In genomic region chr19:45440259-45440638, GRCh38 we compare ENCODE assay signal across 8 cellular contexts. TPM values are rescaled to one million over a fixed set of nuclear protein-coding genes. Genes with fewer than 3 reads are reported as not detected.
DNase-seq lines count a peak whose midpoint lies in the region; ATAC-seq and TF ChIP-seq lines count a peak whose summit lies in the region.

No MANE protein-coding gene starts in this region.

- H3K4me3 Mint-ChIP-seq in WTC11 = peak overlapping the region; percentile 69

- peaks cover 32% of the 10 kb centered on the region for H3K27me3 Mint-ChIP-seq in WTC11 (ENCODE audit: low read depth)

- H3K9me3 Mint-ChIP-seq in WTC11 = peaks cover 3% of the 10 kb centered on the region

- no peak for TF ChIP-seq EP300 in gastroesophageal sphincter (IDR thresholded peaks at IDR 0.05)
- TF ChIP-seq EP300 in sigmoid colon (IDR thresholded peaks at IDR 0.05) = no peak

- in situ Hi-C loops in GM13977 (cut with MboI; ENCODE audit: low pct_unique_long_range_greater_than_20kb, low sequenced_read_pairs, unreplicated experiment) = loop anchor here (5.0 kb wide), 1 partner anchor 37 kb away; no protein-coding TSS in a partner anchor

- H3K27ac Mint-ChIP-seq in WTC11 = no peak overlapping the region

- DNase-seq in GM13977 (ENCODE audit: low spot score) (peak; percentile 24), WTC11 (ENCODE audit: low spot score) (no peak), sigmoid colon (no peak), GF-D8 (lab: John Stamatoyannopoulos, UW) (no peak), DMS 273 treated with DMSO at 0.1 percent for 48 hours (lab: John Stamatoyannopoulos, UW) (no peak), posterior vena cava (ENCODE audit: low spot score) (no peak)

- H3K27me3 ChIP-seq in gastroesophageal sphincter (no peaks in the 10 kb centered on the region), sigmoid colon (no peaks in the 10 kb centered on the region)

- peaks cover 3 to 44% (median 17%) of the 10 kb centered on the region in 3 donors for H3K4me1 ChIP-seq in gastroesophageal sphincter
- peaks cover 0 to 36% (median 32%) of the 10 kb centered on the region in 4 donors for H3K4me1 ChIP-seq in sigmoid colon

- H3K4me3 ChIP-seq in gastroesophageal sphincter (peak overlapping the region; percentile 43 to 82), sigmoid colon (peak overlapping the region; percentile 55 to 71 (median 66))

- no peaks in the 10 kb centered on the region for H3K9me3 ChIP-seq in gastroesophageal sphincter
- H3K9me3 ChIP-seq in sigmoid colon = no peaks in the 10 kb centered on the region

- WGBS in gastroesophageal sphincter (ENCODE audit: low coverage in 1 of 2), 2 donors = 67% methylated on average over 4 of the region's 9 CpGs; no CpG with 5 or more reads in 1 of the 2 donors
- 63 to 67% methylated on average over 9 of the region's 9 CpGs for WGBS in sigmoid colon, 2 donors

- peaks cover 31% of the 10 kb centered on the region for H3K4me1 Mint-ChIP-seq in WTC11

- intact Hi-C loops in sigmoid colon (cut with DNase I) = no loop called here
- intact Hi-C loops in posterior vena cava (cut with DNase I) = no loop called here

- no peak for ATAC-seq in WTC11
- ATAC-seq in gastroesophageal sphincter = no peak
- ATAC-seq in activated CD4-positive, CD25-positive, alpha-beta regulatory T cell treated with anti-CD3 and anti-CD28 coated beads, Interleukin-2, amount 50 U/mL, for 24 hours = no peak

- CTCF ChIA-PET in WTC11 (lab: Charles Lee) = interaction anchor here (0.6 to 8.1 kb wide), 41 partner anchors 8 to 377 kb away, joined by 3 to 325 read pairs (median 9); partner anchors contain the start of genes FOSB, PPP1R13L, QPCTL and RTN2

- no peak for TF ChIP-seq POLR2A in gastroesophageal sphincter (IDR thresholded peaks at IDR 0.05)
- no peak for TF ChIP-seq POLR2A in sigmoid colon (IDR thresholded peaks at IDR 0.05)

- no peak for TF ChIP-seq CTCF in GM13977 (IDR thresholded peaks at IDR 0.05; ENCODE audit: extremely low read depth, insufficient read depth, missing control alignments)
- no peak for TF ChIP-seq CTCF in WTC11 (IDR thresholded peaks at IDR 0.05)
- TF ChIP-seq CTCF in gastroesophageal sphincter (IDR thresholded peaks at IDR 0.05) = no peak
- no peak for TF ChIP-seq CTCF in sigmoid colon (IDR thresholded peaks at IDR 0.05)

- H3K27ac ChIP-seq in gastroesophageal sphincter (peak overlapping the region; percentile 54 to 99 (median 96)), sigmoid colon (peak overlapping the region; percentile 93 to 96 (median 94))

- H3K36me3 ChIP-seq in gastroesophageal sphincter (no peaks in the 10 kb centered on the region), sigmoid colon (no peaks in the 10 kb centered on the region)

- H3K36me3 Mint-ChIP-seq in WTC11 = no peaks in the 10 kb centered on the region

- POLR2A ChIA-PET in WTC11 (lab: Charles Lee) = interaction anchor here (1.0 to 2.9 kb wide), 3 partner anchors 16 to 38 kb away, joined by 4 to 28 read pairs (median 4); no protein-coding TSS in a partner anchor

TF ChIP-seq in WTC11, 78 proteins besides CTCF, POLR2A, EP300 and RAD21:
- TF ChIP-seq, protein P1, sequence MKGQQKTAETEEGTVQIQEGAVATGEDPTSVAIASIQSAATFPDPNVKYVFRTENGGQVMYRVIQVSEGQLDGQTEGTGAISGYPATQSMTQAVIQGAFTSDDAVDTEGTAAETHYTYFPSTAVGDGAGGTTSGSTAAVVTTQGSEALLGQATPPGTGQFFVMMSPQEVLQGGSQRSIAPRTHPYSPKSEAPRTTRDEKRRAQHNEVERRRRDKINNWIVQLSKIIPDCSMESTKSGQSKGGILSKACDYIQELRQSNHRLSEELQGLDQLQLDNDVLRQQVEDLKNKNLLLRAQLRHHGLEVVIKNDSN (CRISPR knock-in tag; IDR thresholded peaks at IDR 0.05) = no peak
- TF ChIP-seq NFATC4 (CRISPR knock-in tag; IDR thresholded peaks at IDR 0.05) (no peak), SP1 (CRISPR knock-in tag; conservative IDR thresholded peaks at IDR 0.05) (no peak), CBFB (CRISPR knock-in tag; IDR thresholded peaks at IDR 0.05; ENCODE audit: low read depth) (no peak)
- TF ChIP-seq, protein P2, sequence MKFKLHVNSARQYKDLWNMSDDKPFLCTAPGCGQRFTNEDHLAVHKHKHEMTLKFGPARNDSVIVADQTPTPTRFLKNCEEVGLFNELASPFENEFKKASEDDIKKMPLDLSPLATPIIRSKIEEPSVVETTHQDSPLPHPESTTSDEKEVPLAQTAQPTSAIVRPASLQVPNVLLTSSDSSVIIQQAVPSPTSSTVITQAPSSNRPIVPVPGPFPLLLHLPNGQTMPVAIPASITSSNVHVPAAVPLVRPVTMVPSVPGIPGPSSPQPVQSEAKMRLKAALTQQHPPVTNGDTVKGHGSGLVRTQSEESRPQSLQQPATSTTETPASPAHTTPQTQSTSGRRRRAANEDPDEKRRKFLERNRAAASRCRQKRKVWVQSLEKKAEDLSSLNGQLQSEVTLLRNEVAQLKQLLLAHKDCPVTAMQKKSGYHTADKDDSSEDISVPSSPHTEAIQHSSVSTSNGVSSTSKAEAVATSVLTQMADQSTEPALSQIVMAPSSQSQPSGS (CRISPR knock-in tag; IDR thresholded peaks at IDR 0.05; ENCODE audit: borderline replicate concordance, low read depth) = no peak
- TF ChIP-seq, protein P3, sequence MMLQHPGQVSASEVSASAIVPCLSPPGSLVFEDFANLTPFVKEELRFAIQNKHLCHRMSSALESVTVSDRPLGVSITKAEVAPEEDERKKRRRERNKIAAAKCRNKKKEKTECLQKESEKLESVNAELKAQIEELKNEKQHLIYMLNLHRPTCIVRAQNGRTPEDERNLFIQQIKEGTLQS (CRISPR knock-in tag; conservative IDR thresholded peaks at IDR 0.05) = no peak
TF ChIP-seq in WTC11: peak in this region for 0.

RNA-seq across cellular contexts. Expression of gene ERCC1, which starts 16.5 kb away (rescaled TPM):
- total RNA-seq in WTC11 (2021) (43.7 to 60.6 TPM (median 60.1 TPM) in 3 replicates), gastroesophageal sphincter (10 to 100 TPM; 52.7 to 84.6 (median 68.4) TPM), sigmoid colon (10 to 100 TPM; 41.8 to 67.0 (median 64.4) TPM), posterior vena cava (10 to 100 TPM; 65.0 to 68.4 TPM)
- polyA plus RNA-seq in sigmoid colon = 10 to 100 TPM; 27.3 to 31.8 (median 30.1) TPM

RNA-seq across cellular contexts. Expression of gene FOSB, which starts 27.5 kb away (rescaled TPM):
- 2.3 to 7.2 TPM (median 5.4 TPM) in 3 replicates for total RNA-seq in WTC11 (2021)
- 10 to 100 TPM in 2 of 4 donors, 1 to 10 TPM in 2; 1.9 to 38.0 (median 15.6) TPM for total RNA-seq in gastroesophageal sphincter
- total RNA-seq in sigmoid colon = 10 to 100 TPM in 3 of 4 donors, 1 to 10 TPM in 1; 1.1 to 28.1 (median 23.1) TPM
- polyA plus RNA-seq in sigmoid colon = 10 to 100 TPM in 1 of 3 donors, 1 to 10 TPM in 2; 3.7 to 11.0 (median 5.4) TPM
- 10 to 100 TPM; 33.2 to 73.0 TPM for total RNA-seq in posterior vena cava

RNA-seq across cellular contexts. Expression of gene POLR1G, which starts 33.8 kb away (rescaled TPM):
- total RNA-seq in WTC11 (2021) (33.5 to 38.1 TPM (median 34.8 TPM) in 3 replicates), gastroesophageal sphincter (10 to 100 TPM in 1 of 4 donors, 1 to 10 TPM in 3; 1.7 to 10.7 (median 5.8) TPM), sigmoid colon (1 to 10 TPM; 1.6 to 4.2 (median 3.8) TPM), posterior vena cava (1 to 10 TPM; 4.2 to 4.8 TPM)
- 1 to 10 TPM; 1.2 to 5.6 (median 2.3) TPM for polyA plus RNA-seq in sigmoid colon

RNA-seq across cellular contexts. Expression of gene PPP1R13L, which starts 35.4 kb away (rescaled TPM):
- total RNA-seq in WTC11 (2021) (27.5 to 38.1 TPM (median 35.2 TPM) in 3 replicates), gastroesophageal sphincter (10 to 100 TPM in 1 of 4 donors, 1 to 10 TPM in 3; 5.5 to 15.5 (median 9.3) TPM), sigmoid colon (1 to 10 TPM; 5.8 to 9.4 (median 7.7) TPM), posterior vena cava (10 to 100 TPM; 20.1 to 31.2 TPM)
- polyA plus RNA-seq in sigmoid colon = 10 to 100 TPM; 15.6 to 34.0 (median 18.0) TPM

RNA-seq across cellular contexts. Expression of gene RTN2, which starts 56.6 kb away (rescaled TPM):
- total RNA-seq in WTC11 (2021) = 25.1 to 27.8 TPM (median 27.4 TPM) in 3 replicates
- 10 to 100 TPM; 11.0 to 19.6 (median 15.3) TPM for total RNA-seq in gastroesophageal sphincter
- 10 to 100 TPM; 15.0 to 23.5 (median 19.2) TPM for total RNA-seq in sigmoid colon
- 10 to 100 TPM in 2 of 3 donors, 1 to 10 TPM in 1; 9.5 to 15.0 (median 12.0) TPM for polyA plus RNA-seq in sigmoid colon
- 10 to 100 TPM in 1 of 2 donors, 1 to 10 TPM in 1; 9.4 to 14.5 TPM for total RNA-seq in posterior vena cava
